In genomic region chr1:167463856-167464565, GRCh38 we compare ENCODE assay signal across 27 cellular contexts. TPM values are rescaled to one million over a fixed set of nuclear protein-coding genes. Genes with fewer than 3 reads are reported as not detected.
A peak's percentile ranks its signal among the peaks of the same experiment; 100 is the strongest.
DNase-seq lines count a peak whose midpoint lies in the region; ATAC-seq, FAIRE-seq and TF ChIP-seq lines count a peak whose summit lies in the region.
"Had no signal": no experiment of that assay in that cellular context is flagged by ENCODE, and none has a peak within 500 bp of the region (broad histone marks: within the 10 kb centered on the region; RNA-seq: fewer than 3 reads in every experiment).

No MANE protein-coding gene starts in this region.

- H3K27me3 Mint-ChIP-seq in activated T-cell treated with anti-CD3 and anti-CD28 coated beads, Interleukin-2, amount 50 U/mL, for 72 hours (ENCODE audit: low read depth): no peaks in the 10 kb centered on the region
- no peaks in the 10 kb centered on the region for H3K27me3 Mint-ChIP-seq in activated T-cell treated with anti-CD3 and anti-CD28 coated beads, Interleukin-2, amount 50 U/mL, for 4 hours (ENCODE audit: low read depth)
- no peaks in the 10 kb centered on the region for H3K27me3 Mint-ChIP-seq in effector memory CD8-positive, alpha-beta T cell
- peaks cover 7% of the 10 kb centered on the region for H3K27me3 Mint-ChIP-seq in neural progenitor cell (ENCODE audit: insufficient read depth, low read depth)
- H3K27me3 Mint-ChIP-seq: stimulated activated memory B cell treated with anti-CD40 and anti-IgM and Interleukin-4, amounts not matched to agents 10 μg/mL and 1 μg/mL and 100 μg/mL, for 72 hours had no signal

- H3K27me3 ChIP-seq in RWPE2 (ENCODE audit: insufficient read depth, poor library complexity, severe bottlenecking) (no peaks in the 10 kb centered on the region), neural progenitor cell (no peaks in the 10 kb centered on the region)
- H3K27me3 ChIP-seq: adrenal gland, body of pancreas, dorsolateral prefrontal cortex, upper lobe of right lung had no signal

- H3K27ac Mint-ChIP-seq in activated T-cell treated with anti-CD3 and anti-CD28 coated beads, Interleukin-2, amount 50 U/mL, for 72 hours: peak overlapping the region; percentile 93
- peak overlapping the region; percentile 24 to 81 for H3K27ac Mint-ChIP-seq in effector memory CD8-positive, alpha-beta T cell
- no peak overlapping the region for H3K27ac Mint-ChIP-seq in neural progenitor cell
- H3K27ac Mint-ChIP-seq: stimulated activated memory B cell treated with anti-CD40 and anti-IgM and Interleukin-4, amounts not matched to agents 10 μg/mL and 1 μg/mL and 100 μg/mL, for 72 hours had no signal

- no peaks in the 10 kb centered on the region for H3K4me1 ChIP-seq in RWPE2 (ENCODE audit: insufficient read depth, poor library complexity, severe bottlenecking)
- peaks cover 48% of the 10 kb centered on the region for H3K4me1 ChIP-seq in neural progenitor cell
- H3K4me1 ChIP-seq: adrenal gland, body of pancreas, Caco-2, upper lobe of right lung had no signal

- peak overlapping the region in 1 of 2 donors; percentile 64 for H3K4me3 Mint-ChIP-seq in activated T-cell treated with anti-CD3 and anti-CD28 coated beads, Interleukin-2, amount 50 U/mL, for 72 hours
- H3K4me3 Mint-ChIP-seq in activated T-cell treated with anti-CD3 and anti-CD28 coated beads, Interleukin-2, amount 50 U/mL, for 4 hours: no peak overlapping the region
- no peak overlapping the region for H3K4me3 Mint-ChIP-seq in effector memory CD8-positive, alpha-beta T cell
- no peak overlapping the region for H3K4me3 Mint-ChIP-seq in neural progenitor cell
- H3K4me3 Mint-ChIP-seq: stimulated activated memory B cell treated with anti-CD40 and anti-IgM and Interleukin-4, amounts not matched to agents 10 μg/mL and 1 μg/mL and 100 μg/mL, for 72 hours; T-helper 1 cell treated with Interleukin-12 subunit alpha and Interleukin-12 subunit beta and Interleukin-4 antibody, amounts not matched to agents 30 μg/mL and 1 μg/mL, for 36 hours had no signal

- DNase-seq in activated T-cell treated with anti-CD3 and anti-CD28 coated beads, Interleukin-2, amount 50 U/mL, for 72 hours: no peak
- DNase-seq in activated T-cell treated with anti-CD3 and anti-CD28 coated beads, Interleukin-2, amount 50 U/mL, for 4 hours: no peak
- DNase-seq in RWPE2 (ENCODE audit: low spot score) (peak; percentile 3), neural progenitor cell (ENCODE audit: low spot score) (peak; percentile 49), OCI-M1 (lab: John Stamatoyannopoulos, UW) (no peak), GM19239 (ENCODE audit: insufficient read length, low spot score) (no peak), H4 (ENCODE audit: low spot score) (no peak)
- DNase-seq in effector memory CD8-positive, alpha-beta T cell: no peak
- DNase-seq: activated CD4-positive, alpha-beta T cell treated with anti-CD3 and anti-CD28 coated beads for 1 hour; adrenal gland; body of pancreas; Caco-2; dorsolateral prefrontal cortex; NCI-H1105 treated with DMSO at 0.1 percent for 48 hours; NCI-H2029; NCI-H345; NCI-H82; posterior cingulate gyrus; right cardiac atrium; RPMI8226; stimulated activated CD4-positive, alpha-beta T cell treated with anti-CD3 and anti-CD28 coated beads, Interleukin-4, amount 100 ng/mL, for 24 hours; upper lobe of right lung had no signal

- TF ChIP-seq CTCF in RWPE2 (IDR thresholded peaks at IDR 0.05; ENCODE audit: poor library complexity, severe bottlenecking) (no peak), neural progenitor cell (IDR thresholded peaks at IDR 0.05) (no peak)

- no peak overlapping the region for H3K27ac ChIP-seq in RWPE2 (ENCODE audit: poor library complexity, severe bottlenecking)
- peak overlapping the region; percentile 57 for H3K27ac ChIP-seq in neural progenitor cell
- H3K27ac ChIP-seq: adrenal gland, body of pancreas, dorsolateral prefrontal cortex, upper lobe of right lung had no signal

- no peak for FAIRE-seq in GM19239 (lab: Jason Lieb, UNC)
- FAIRE-seq: keratinocyte had no signal

- H3K79me2 ChIP-seq in neural progenitor cell (ENCODE audit: low read depth): no peaks in the 10 kb centered on the region

- H3K9me3 ChIP-seq in RWPE2 (ENCODE audit: severe bottlenecking) (no peaks in the 10 kb centered on the region), neural progenitor cell (ENCODE audit: low read depth) (no peaks in the 10 kb centered on the region)
- H3K9me3 ChIP-seq: adrenal gland, body of pancreas, Caco-2, HAP-1, upper lobe of right lung had no signal

- peak overlapping the region; percentile 46 for H3K4me2 ChIP-seq in neural progenitor cell

- ATAC-seq in activated T-cell treated with anti-CD3 and anti-CD28 coated beads, Interleukin-2, amount 50 U/mL, for 72 hours (replicated peaks in 1 of 2): no peak
- no peak for ATAC-seq in activated T-cell treated with anti-CD3 and anti-CD28 coated beads, Interleukin-2, amount 50 U/mL, for 4 hours
- no peak for ATAC-seq in RWPE2 (ENCODE audit: low read depth)
- no peak for ATAC-seq in effector memory CD8-positive, alpha-beta T cell (replicated peaks)
- ATAC-seq: body of pancreas; right cardiac atrium; stimulated activated memory B cell treated with anti-CD40 and anti-IgM and Interleukin-4, amounts not matched to agents 10 μg/mL and 1 μg/mL and 100 μg/mL, for 72 hours; upper lobe of right lung had no signal

- no peak overlapping the region for H3K9ac ChIP-seq in neural progenitor cell

- H3F3A ChIP-seq in neural progenitor cell (ENCODE audit: low read depth): peaks cover 42% of the 10 kb centered on the region

- no peaks in the 10 kb centered on the region for H3K36me3 ChIP-seq in RWPE2 (ENCODE audit: low read depth)
- no peaks in the 10 kb centered on the region for H3K36me3 ChIP-seq in neural progenitor cell
- H3K36me3 ChIP-seq: adrenal gland, HAP-1, upper lobe of right lung had no signal

- H3K9me3 Mint-ChIP-seq in activated T-cell treated with anti-CD3 and anti-CD28 coated beads, Interleukin-2, amount 50 U/mL, for 72 hours: no peaks in the 10 kb centered on the region
- H3K9me3 Mint-ChIP-seq in activated T-cell treated with anti-CD3 and anti-CD28 coated beads, Interleukin-2, amount 50 U/mL, for 4 hours: no peaks in the 10 kb centered on the region
- H3K9me3 Mint-ChIP-seq in effector memory CD8-positive, alpha-beta T cell: no peaks in the 10 kb centered on the region
- no peaks in the 10 kb centered on the region for H3K9me3 Mint-ChIP-seq in neural progenitor cell
- H3K9me3 Mint-ChIP-seq: stimulated activated memory B cell treated with anti-CD40 and anti-IgM and Interleukin-4, amounts not matched to agents 10 μg/mL and 1 μg/mL and 100 μg/mL, for 72 hours; T-helper 1 cell treated with Interleukin-12 subunit alpha and Interleukin-12 subunit beta and Interleukin-4 antibody, amounts not matched to agents 30 μg/mL and 1 μg/mL, for 36 hours had no signal

- no peak overlapping the region for H2AFZ ChIP-seq in neural progenitor cell (replicated peaks)

- peaks cover 0 to 2% of the 10 kb centered on the region in 2 donors for H3K36me3 Mint-ChIP-seq in activated T-cell treated with anti-CD3 and anti-CD28 coated beads, Interleukin-2, amount 50 U/mL, for 72 hours (ENCODE audit: insufficient read depth in 2 of 2)
- H3K36me3 Mint-ChIP-seq in activated T-cell treated with anti-CD3 and anti-CD28 coated beads, Interleukin-2, amount 50 U/mL, for 4 hours (ENCODE audit: insufficient read depth): peaks cover 7% of the 10 kb centered on the region
- peaks cover 81% of the 10 kb centered on the region for H3K36me3 Mint-ChIP-seq in effector memory CD8-positive, alpha-beta T cell (ENCODE audit: insufficient read depth)
- H3K36me3 Mint-ChIP-seq in neural progenitor cell: no peaks in the 10 kb centered on the region
- H3K36me3 Mint-ChIP-seq: stimulated activated memory B cell treated with anti-CD40 and anti-IgM and Interleukin-4, amounts not matched to agents 10 μg/mL and 1 μg/mL and 100 μg/mL, for 72 hours had no signal

- no peaks in the 10 kb centered on the region for H4K20me1 ChIP-seq in neural progenitor cell (ENCODE audit: low read depth)

- H3K4me1 Mint-ChIP-seq in activated T-cell treated with anti-CD3 and anti-CD28 coated beads, Interleukin-2, amount 50 U/mL, for 72 hours (ENCODE audit: low read depth): peaks cover 81% of the 10 kb centered on the region
- H3K4me1 Mint-ChIP-seq in activated T-cell treated with anti-CD3 and anti-CD28 coated beads, Interleukin-2, amount 50 U/mL, for 4 hours (ENCODE audit: low read depth): peaks cover 73% of the 10 kb centered on the region
- peaks cover 24 to 40% of the 10 kb centered on the region in 2 donors for H3K4me1 Mint-ChIP-seq in effector memory CD8-positive, alpha-beta T cell (ENCODE audit: low read depth in 2 of 2)
- H3K4me1 Mint-ChIP-seq in neural progenitor cell: peaks cover 51% of the 10 kb centered on the region
- H3K4me1 Mint-ChIP-seq: stimulated activated memory B cell treated with anti-CD40 and anti-IgM and Interleukin-4, amounts not matched to agents 10 μg/mL and 1 μg/mL and 100 μg/mL, for 72 hours had no signal

- H3K4me3 ChIP-seq in RWPE2 (ENCODE audit: severe bottlenecking) (no peak overlapping the region), neural progenitor cell (no peak overlapping the region)
- H3K4me3 ChIP-seq: adrenal gland, body of pancreas, dorsolateral prefrontal cortex, HAP-1, upper lobe of right lung had no signal

RNA-seq across cellular contexts. Expression of gene CD247, which starts 54.3 kb away (rescaled TPM):
- total RNA-seq in activated T-cell treated with anti-CD3 and anti-CD28 coated beads, Interleukin-2, amount 50 U/mL, for 72 hours: 100 to 1,000 TPM; 160 to 178 TPM
- 10 to 100 TPM; 63.7 to 93.5 (median 73.2) TPM for total RNA-seq in activated T-cell treated with anti-CD3 and anti-CD28 coated beads, Interleukin-2, amount 50 U/mL, for 4 hours
- 1.3 and 1.5 TPM in 2 replicates for total RNA-seq in neural progenitor cell (ENCODE audit: low replicate concordance)
- not detected in 2 replicates for total RNA-seq in H4 (2014; rRNA removed; shearing (Covaris generic))
- total RNA-seq: Caco-2, MCF 10A had no signal

Comparison
In these comparisons a context has a peak if more than half of its experiments do, and no peak if none do; other contexts are left out.
1. DNase-seq: peak in RWPE2 (single experiment) and neural progenitor cell (single experiment); none in activated T-cell treated with anti-CD3 and anti-CD28 coated beads, Interleukin-2, amount 50 U/mL, for 72 hours (0 of 2), activated T-cell treated with anti-CD3 and anti-CD28 coated beads, Interleukin-2, amount 50 U/mL, for 4 hours (single experiment), effector memory CD8-positive, alpha-beta T cell (0 of 3), OCI-M1 (single experiment), GM19239 (single experiment) and H4 (single experiment).
2. RNA of gene CD247, which starts 54.3 kb away (total RNA-seq): 160 to 178 TPM in activated T-cell treated with anti-CD3 and anti-CD28 coated beads, Interleukin-2, amount 50 U/mL, for 72 hours and 63.7 to 93.5 TPM in activated T-cell treated with anti-CD3 and anti-CD28 coated beads, Interleukin-2, amount 50 U/mL, for 4 hours; 1.3 to 1.5 TPM in neural progenitor cell and not detected in H4; every median in the first group is over 10 times any median in the second.